ENCODE assay signal across 8 cellular contexts in the genomic region with DNA sequence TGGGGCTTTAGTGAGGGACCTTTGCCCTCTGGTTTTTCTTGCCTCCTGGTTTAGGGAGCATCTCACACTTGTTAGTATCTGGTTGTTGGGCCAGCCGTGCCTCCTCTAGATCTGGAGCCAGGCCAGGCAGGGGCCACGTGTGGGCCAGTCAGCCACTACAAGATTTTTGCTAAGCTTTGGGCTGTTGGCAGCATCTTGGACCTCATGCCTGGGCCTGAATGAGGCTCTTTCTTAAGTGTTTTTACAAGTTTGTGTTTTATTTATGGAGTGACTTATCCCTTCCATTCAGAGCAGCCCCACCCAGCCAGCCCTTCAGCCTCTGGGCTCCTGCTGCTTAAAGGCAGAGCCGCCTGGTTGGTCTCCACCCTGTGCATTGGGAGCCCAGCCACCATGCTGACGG. TPM values are rescaled to one million over a fixed set of nuclear protein-coding genes. Genes with fewer than 3 reads are reported as not detected.
A peak's percentile ranks its signal among the peaks of the same experiment; 100 is the strongest.
DNase-seq lines count a peak whose midpoint lies in the region; ATAC-seq and TF ChIP-seq lines count a peak whose summit lies in the region.

No MANE protein-coding gene starts in this region.

- intact Hi-C loops in body of pancreas (cut with DNase I), result loop anchor here (10.0 kb wide), 1 partner anchor 126 kb away; no protein-coding TSS in a partner anchor

- no peak overlapping the region for H3K4me3 ChIP-seq in body of pancreas
- no peak overlapping the region for H3K4me3 ChIP-seq in lung

- TF ChIP-seq CTCF in 22Rv1 (IDR thresholded peaks at IDR 0.05) (no peak), body of pancreas (IDR thresholded peaks at IDR 0.05) (no peak), lung (IDR thresholded peaks at IDR 0.05; ENCODE audit: control extremely low read depth, extremely low read depth) (no peak)

- no peak for TF ChIP-seq POLR2A in body of pancreas (IDR thresholded peaks at IDR 0.05)

- H3K27me3 ChIP-seq in body of pancreas, result no peaks in the 10 kb centered on the region
- no peaks in the 10 kb centered on the region for H3K27me3 ChIP-seq in lung (ENCODE audit: control insufficient read depth, insufficient read depth)

- no peaks in the 10 kb centered on the region for H3K9me3 ChIP-seq in body of pancreas
- no peaks in the 10 kb centered on the region for H3K9me3 ChIP-seq in lung (ENCODE audit: control insufficient read depth in 2 of 2, insufficient read depth in 1 of 2, low read length in 1 of 2)

- H3K27ac ChIP-seq in 22Rv1, result peak overlapping the region; percentile 91
- H3K27ac ChIP-seq in body of pancreas, result peak overlapping the region in 3 of 4 donors; percentile 95 to 97 (median 95)
- peak overlapping the region; percentile 63 to 96 for H3K27ac ChIP-seq in lung (ENCODE audit: low read depth in 1 of 2, low read length in 1 of 2)

- H3K36me3 ChIP-seq in body of pancreas (replicated peaks in 1 of 2; ENCODE audit: insufficient read depth in 1 of 2, low read depth in 2 of 2) (no peaks in the 10 kb centered on the region), lung (ENCODE audit: control insufficient read depth in 2 of 2, insufficient read depth in 2 of 2, low read length in 2 of 2) (peaks cover 0 to 14% of the 10 kb centered on the region in 2 donors)

- DNase-seq in HPDE6-E6E7 (ENCODE audit: extremely low spot score) (peak; percentile 49), body of pancreas (no peak), lung (ENCODE audit: low spot score) (peak; percentile 56), HCEC 1CT (no peak)

- H3K4me1 ChIP-seq in body of pancreas, result peaks cover 63% of the 10 kb centered on the region
- peaks cover 26 to 35% of the 10 kb centered on the region in 2 donors for H3K4me1 ChIP-seq in lung (ENCODE audit: control insufficient read depth in 2 of 2, insufficient read depth in 2 of 2, low read length in 2 of 2)

- WGBS in body of pancreas, 2 donors, result 54 to 56% methylated on average over 4 of the region's 4 CpGs
- whole genome bisulfite sequencing in lung, 2 donors, result 42 to 56% methylated on average over 4 of the region's 4 CpGs

- ATAC-seq in body of pancreas, result no peak
- ATAC-seq in lung (ENCODE audit: insufficient read depth, low FRiP score), result no peak
- ATAC-seq in GM18502 (IDR thresholded peaks at IDR 0.05; ENCODE audit: poor library complexity, unreplicated experiment), result no peak
- no peak for ATAC-seq in HG02759 (IDR thresholded peaks at IDR 0.05; ENCODE audit: unreplicated experiment)
- no peak for ATAC-seq in GM19023 (IDR thresholded peaks at IDR 0.05; ENCODE audit: unreplicated experiment)

RNA-seq across cellular contexts. Expression of a gene that starts 1.6 kb away (rescaled TPM):
- total RNA-seq in body of pancreas, result 10 to 100 TPM; 38.2 to 43.1 TPM
- 100 to 1,000 TPM in 1 of 2 donors, 10 to 100 TPM in 1; 17.2 to 317 TPM for total RNA-seq in lung
- polyA plus RNA-seq in lung, result 100 to 1,000 TPM; 349 to 437 TPM

RNA-seq across cellular contexts. Expression of a gene that starts 28.1 kb away (rescaled TPM):
- total RNA-seq in body of pancreas (10 to 100 TPM; 12.2 to 14.8 TPM), lung (10 to 100 TPM; 20.1 to 82.1 TPM)
- polyA plus RNA-seq in lung, result 10 to 100 TPM; 43.2 to 66.6 TPM

RNA-seq across cellular contexts. Expression of a gene that starts 39.5 kb away (rescaled TPM):
- total RNA-seq in body of pancreas, result not detected
- 100 to 1,000 TPM in 1 of 2 donors, 1 to 10 TPM in 1; 6.8 to 238 TPM for total RNA-seq in lung
- 100 to 1,000 TPM; 402 to 600 TPM for polyA plus RNA-seq in lung

RNA-seq across cellular contexts. Expression of a gene that starts 44.3 kb away (rescaled TPM):
- total RNA-seq in body of pancreas (1 to 10 TPM; 6.2 to 6.9 TPM), lung (10 to 100 TPM in 1 of 2 donors, 1 to 10 TPM in 1; 9.1 to 10.8 TPM)
- 1 to 10 TPM; 5.4 to 6.4 TPM for polyA plus RNA-seq in lung

Comparison
In these comparisons a context has a peak if more than half of its experiments do, and no peak if none do; other contexts are left out.
1. DNase-seq: peak in HPDE6-E6E7 (single experiment) and lung (single experiment); none in body of pancreas (0 of 4) and HCEC 1CT (single experiment).
2. RNA of a gene that starts 39.5 kb away (total RNA-seq): 6.8 to 238 TPM in lung; not detected in body of pancreas; every median in the first group is over 4 times any median in the second.
3. Peak in every context shown above with its lines, with median percentiles within 50 percentile points of each other: H3K27ac ChIP-seq.